8 cellular contexts compared by ENCODE assay signal in the genomic region with DNA sequence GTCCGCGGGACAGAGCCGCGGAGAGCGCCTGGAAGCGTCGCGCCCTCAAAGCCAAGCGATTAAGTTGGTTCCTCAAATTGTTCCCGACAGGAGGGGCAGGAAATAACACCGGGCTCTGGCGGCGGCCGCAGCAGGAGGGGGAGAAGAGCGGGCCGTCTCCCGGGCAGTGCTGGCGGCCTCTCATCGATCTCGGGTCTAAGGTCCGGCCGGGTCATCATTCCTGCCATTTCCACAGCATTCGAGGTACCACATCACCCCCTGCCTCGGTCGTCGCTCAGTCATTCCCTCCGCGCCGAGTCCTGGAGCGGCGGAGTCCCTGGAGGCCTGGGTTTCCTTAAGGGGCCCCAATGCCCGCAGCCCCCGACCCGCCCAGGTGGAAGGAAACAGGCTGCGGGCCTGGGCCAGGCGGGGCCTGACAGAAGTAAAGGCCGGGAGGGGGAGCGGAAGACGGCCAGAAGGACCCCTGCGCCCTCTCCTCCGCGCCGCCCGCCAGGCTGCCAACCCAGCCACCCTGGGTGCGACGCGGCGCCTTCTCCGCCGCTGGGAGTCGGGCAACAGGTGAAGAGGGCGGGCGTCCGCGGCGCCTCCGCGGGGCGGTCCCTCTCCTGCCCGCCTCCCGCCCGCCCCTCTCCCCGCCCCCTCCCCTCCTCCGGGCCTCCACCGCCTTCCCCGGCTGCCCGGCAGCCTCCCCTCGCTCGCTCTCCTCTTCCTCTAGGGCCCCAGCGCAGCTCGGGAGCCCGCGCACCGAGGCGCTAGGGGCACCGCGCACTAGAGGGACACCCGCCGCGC. TPM values are rescaled to one million over a fixed set of nuclear protein-coding genes. Genes with fewer than 3 reads are reported as not detected.
A peak's percentile ranks its signal among the peaks of the same experiment; 100 is the strongest.
DNase-seq lines count a peak whose midpoint lies in the region; ATAC-seq and TF ChIP-seq lines count a peak whose summit lies in the region.

TSS of gene CMTM8 (plus strand) at position 654 of the 789 bp plus-strand sequence. CDS start 293 bp downstream, outside the sequence.

- DNase-seq in DMS53 (lab: John Stamatoyannopoulos, UW) (peak; percentile 79), HEK293T (ENCODE audit: extremely low spot score) (peak; percentile 82), NCI-H226 (peak; percentile 15), mucosa of descending colon (peak; percentile 76 to 84 (median 78))
- DNase-seq in activated CD4-positive, alpha-beta T cell treated with anti-CD3 and anti-CD28 coated beads, Interleukin-2, amount 50 U/mL, for 48 hours, result peak; percentile 65 to 69
- DNase-seq in effector CD4-positive, alpha-beta T cell, result peak; percentile 59
- DNase-seq in stimulated activated CD8-positive, alpha-beta memory T cell treated with anti-CD3 and anti-CD28 coated beads, Interleukin-7, amount 100 ng/mL, for 24 hours (ENCODE audit: low read depth), result peak; percentile 33

- H3K4me1 ChIP-seq in mucosa of descending colon (ENCODE audit: low read depth), result no peaks in the 10 kb centered on the region

- POLR2A ChIA-PET in HEK293T (lab: Yijun Ruan, JAX), result no interaction called here

- H3K4me3 ChIP-seq in mucosa of descending colon, result peak within 1 kb of the TSS; percentile 60

- CTCF ChIA-PET in HEK293T (lab: Yijun Ruan, JAX), result interaction anchor here (1.0 kb wide), 1 partner anchor 61 kb away, joined by 3 read pairs; no protein-coding TSS in a partner anchor

- no peaks in the 10 kb centered on the region for H3K9me3 ChIP-seq in mucosa of descending colon

- peak; percentile 93 for ATAC-seq in mucosa of descending colon
- no peak for ATAC-seq in GM21825 (IDR thresholded peaks at IDR 0.05; ENCODE audit: unreplicated experiment)

- TF ChIP-seq CTCF in mucosa of descending colon (IDR thresholded peaks at IDR 0.05), result no peak

- intact Hi-C loops in mucosa of descending colon (cut with DNase I, micrococcal nuclease), result no loop called here

- no peaks in the 10 kb centered on the region for H3K36me3 ChIP-seq in mucosa of descending colon (ENCODE audit: low read depth)

TF ChIP-seq in HEK293T, 16 proteins besides CTCF, POLR2A, EP300 and RAD21:
- TF ChIP-seq SP1 (IDR thresholded peaks at IDR 0.05) (no peak), FOXK2 (IDR thresholded peaks at IDR 0.05) (no peak), FOXM1 (IDR thresholded peaks at IDR 0.05; ENCODE audit: borderline replicate concordance) (no peak), CTBP1 (IDR thresholded peaks at IDR 0.05; ENCODE audit: borderline replicate concordance) (no peak), SUZ12 (IDR thresholded peaks at IDR 0.05) (no peak), L3MBTL2 (conservative IDR thresholded peaks at IDR 0.05) (peak; percentile 44)

RNA-seq across cellular contexts. Expression of gene CMTM8, which starts in this region (rescaled TPM):
- 10 to 100 TPM in 1 of 3 donors, 1 to 10 TPM in 2; 3.5 to 10.5 (median 8.4) TPM for total RNA-seq in mucosa of descending colon

Comparison
In these comparisons a context has a peak if more than half of its experiments do, and no peak if none do; other contexts are left out.
1. DNase-seq: peak in every context shown above with its lines; median percentile 82 in HEK293T; 79 in DMS53; 78 in mucosa of descending colon; 67 in activated CD4-positive, alpha-beta T cell treated with anti-CD3 and anti-CD28 coated beads, Interleukin-2, amount 50 U/mL, for 48 hours; 59 in effector CD4-positive, alpha-beta T cell; 33 in stimulated activated CD8-positive, alpha-beta memory T cell treated with anti-CD3 and anti-CD28 coated beads, Interleukin-7, amount 100 ng/mL, for 24 hours; 15 in NCI-H226.